Comparison of ENCODE assay signal across 31 cellular contexts in genomic region chr20:41594514-41595322, GRCh38. TPM values are rescaled to one million over a fixed set of nuclear protein-coding genes. Genes with fewer than 3 reads are reported as not detected.
DNase-seq lines count a peak whose midpoint lies in the region; ATAC-seq, FAIRE-seq and TF ChIP-seq lines count a peak whose summit lies in the region.
"Had no signal": no experiment of that assay in that cellular context is flagged by ENCODE, and none has a peak within 500 bp of the region (broad histone marks: within the 10 kb centered on the region; RNA-seq: fewer than 3 reads in every experiment).

No MANE protein-coding gene starts in this region.

- no peak overlapping the region for H3K27ac ChIP-seq in K562 (ENCODE audit: extremely low read depth, low read depth, low read length)
- H3K27ac ChIP-seq: PC-9, SJCRH30 had no signal

- no peaks in the 10 kb centered on the region for H3K27me3 ChIP-seq in K562 (ENCODE audit: control insufficient read depth in 2 of 2, insufficient read depth in 2 of 2, low read length in 2 of 2)
- H3K27me3 ChIP-seq: BE2C, SJCRH30 had no signal

- WGBS in K562 (ENCODE audit: insufficient coverage, low coverage, missing lambda C conversion rate): 69% methylated on average over 8 of the region's 8 CpGs

- no peak for TF ChIP-seq CTCF in K562 (IDR thresholded peaks at IDR 0.05 in 2 of 3, conservative IDR thresholded peaks at IDR 0.05 in 1 of 3; ENCODE audit: insufficient read depth in 2 of 3, low read depth in 1 of 3, low read length in 3 of 3)

- no peak for TF ChIP-seq POLR2A in K562 (conservative IDR thresholded peaks at IDR 0.05)

- CTCF ChIA-PET in K562 (lab: Yijun Ruan, JAX; ENCODE audit: low intra/inter-chr PET ratio): no interaction called here

- FAIRE-seq in K562 (lab: Jason Lieb, UNC): no peak
- FAIRE-seq in urothelium cell line (lab: Jason Lieb, UNC): no peak
- FAIRE-seq: GM12878 had no signal

- intact Hi-C loops in K562 (cut with micrococcal nuclease): no loop called here

- DNase-seq in Caki2 (ENCODE audit: low read depth) (peak; percentile 23), K562 (ENCODE audit: extremely low read depth in 1 of 4, low spot score in 3 of 4) (no peak), left lobe of liver (ENCODE audit: low spot score) (no peak), naive B cell (no peak), urothelium cell line (ENCODE audit: low spot score) (no peak), COLO668 (lab: John Stamatoyannopoulos, UW; ENCODE audit: unreplicated experiment) (no peak)
- DNase-seq: BE2C; CD4-positive, CD25-positive, alpha-beta regulatory T cell; DMS79; EL; GDM1; H9; HFFc6; KBM-7; MV-4-11; NCI-H1105; NCI-H1436 treated with DMSO at 0.1 percent for 48 hours; NCI-H187 treated with DMSO at 0.1 percent for 48 hours; NCI-H2171 treated with DMSO at 0.1 percent for 48 hours; NCI-H345; NCI-H510A treated with DMSO at 0.1 percent for 48 hours; NCI-H82; NK-92 treated with Interleukin-12 subunit alpha and Interleukin-12 subunit beta, amount 100 ng/mL, for 24 hours; PC-9; SJCRH30 had no signal

- POLR2A ChIA-PET in K562 (lab: Yijun Ruan, JAX): interaction anchor here (1.0 to 1.7 kb wide), 2 partner anchors 23 to 47 kb away, joined by 3 read pairs; no protein-coding TSS in a partner anchor

- ATAC-seq in K562 (peak; percentile 44), left lobe of liver (peak; percentile 68), naive B cell (ENCODE audit: low read depth in 2 of 2) (no peak), HG03521 (IDR thresholded peaks at IDR 0.05; ENCODE audit: unreplicated experiment) (no peak), HG02884 (IDR thresholded peaks at IDR 0.05; ENCODE audit: unreplicated experiment) (no peak)
- ATAC-seq: GM12878, GM23338, Right ventricle myocardium inferior, SK-N-SH treated with all-trans-retinoic acid at 6 μM for 48 hours had no signal

- no peaks in the 10 kb centered on the region; the same call in 2 of the 3 replicates for H3K36me3 ChIP-seq in K562 (ENCODE audit: control insufficient read depth, insufficient read depth, low read length)
- H3K36me3 ChIP-seq: BE2C, SJCRH30 had no signal

- TF ChIP-seq RAD21 in K562 (CRISPR knock-in tag; conservative IDR thresholded peaks at IDR 0.05 in 1 of 2, IDR thresholded peaks at IDR 0.05 in 1 of 2): no peak

- no peak for TF ChIP-seq EP300 in K562 (IDR thresholded peaks at IDR 0.05; ENCODE audit: low read length)

- no peaks in the 10 kb centered on the region for H3K9me1 ChIP-seq in K562 (ENCODE audit: control insufficient read depth, insufficient read depth, low read length)

- peak overlapping the region in 5 of 8 donors; percentile 14 to 88 (median 29) for H3K4me3 Mint-ChIP-seq in naive B cell
- H3K4me3 Mint-ChIP-seq: GM23338, H9, HFFc6 had no signal

- no TSS peak for BruUV-seq in K562 (replicated peaks; lab: Mats Ljungman, UMichigan)

- H3K79me2 ChIP-seq in K562 (ENCODE audit: control insufficient read depth, insufficient read depth, low read length): peaks cover 75% of the 10 kb centered on the region

- no peak overlapping the region for H3K4me3 ChIP-seq in K562
- H3K4me3 ChIP-seq: GM12878, GM23338, PC-9, SJCRH30 had no signal

- peaks cover 0 to 6% of the 10 kb centered on the region in 2 experiments; a peak in 2 of 5 replicates for H3K4me1 ChIP-seq in K562 (replicated peaks in 1 of 2; ENCODE audit: control insufficient read depth in 2 of 2, insufficient read depth in 2 of 2, low read length in 2 of 2)
- H3K4me1 ChIP-seq: BE2C, SJCRH30 had no signal

- peaks cover 24 to 67% (median 47%) of the 10 kb centered on the region in 7 donors for H3K9me3 Mint-ChIP-seq in naive B cell

- peaks cover 14% of the 10 kb centered on the region for H3K9me3 ChIP-seq in K562 (replicated peaks; ENCODE audit: control insufficient read depth, insufficient read depth, low read depth, low read length)

- H3K36me3 Mint-ChIP-seq in naive B cell: peaks cover 27 to 48% of the 10 kb centered on the region in 2 donors

- no peaks in the 10 kb centered on the region for H4K20me1 ChIP-seq in K562 (replicated peaks; ENCODE audit: control insufficient read depth, insufficient read depth, low read length)

- peak overlapping the region in 5 of 6 donors; percentile 18 to 64 (median 58) for H3K27ac Mint-ChIP-seq in naive B cell
- H3K27ac Mint-ChIP-seq: CD4-positive, CD25-positive, alpha-beta regulatory T cell; GM23338; H9; HFFc6 had no signal

- in situ Hi-C loops in Caki2 (cut with HindIII; ENCODE audit: low pct_unique_long_range_greater_than_20kb, low sequenced_read_pairs): no loop called here
- in situ Hi-C loops in K562 (cut with MboI): no loop called here

- no peaks in the 10 kb centered on the region for H3K27me3 Mint-ChIP-seq in naive B cell
- H3K27me3 Mint-ChIP-seq: CD4-positive, CD25-positive, alpha-beta regulatory T cell had no signal

- H3K4me2 ChIP-seq in K562 (ENCODE audit: insufficient read depth, low read length): no peak overlapping the region
- H3K4me2 ChIP-seq: GM23338, PC-9 had no signal

- no peak overlapping the region for H3K9ac ChIP-seq in K562 (ENCODE audit: insufficient read depth in 1 of 2, low read depth in 2 of 2, low read length in 2 of 2)

- peaks cover 36 to 58% (median 42%) of the 10 kb centered on the region in 3 donors for H3K4me1 Mint-ChIP-seq in naive B cell
- H3K4me1 Mint-ChIP-seq: GM23338 had no signal

- no peak overlapping the region for H2AFZ ChIP-seq in K562 (ENCODE audit: low read depth, low read length)
- H2AFZ ChIP-seq: GM23338, PC-9 had no signal

TF ChIP-seq in K562, 482 proteins besides CTCF, POLR2A, EP300 and RAD21 (continues in another document):
- TF ChIP-seq ZNF511 (CRISPR knock-in tag; IDR thresholded peaks at IDR 0.05): no peak
- TF ChIP-seq SIRT6 (IDR thresholded peaks at IDR 0.05; ENCODE audit: low read depth, low read length): no peak
- peak; percentile 48 for TF ChIP-seq CBFA2T3 (IDR thresholded peaks at IDR 0.05)
- no peak for TF ChIP-seq BHLHE40 (IDR thresholded peaks at IDR 0.05; ENCODE audit: low read length)
- no peak for TF ChIP-seq NONO (IDR thresholded peaks at IDR 0.05; ENCODE audit: low read depth in 2 of 2, low read length in 1 of 2)
- peak; percentile 58 to 89; a peak in 3 of 4 replicates for TF ChIP-seq FOXA3 (CRISPR knock-in tag; conservative IDR thresholded peaks at IDR 0.05 in 1 of 2, IDR thresholded peaks at IDR 0.05 in 1 of 2)
- no peak for TF ChIP-seq ELK3 (CRISPR knock-in tag; IDR thresholded peaks at IDR 0.05)
- TF ChIP-seq TAL1 (IDR thresholded peaks at IDR 0.05): peak; percentile 56
- TF ChIP-seq SOX6 (IDR thresholded peaks at IDR 0.05): peak; percentile 12; the same call in 1 of the 2 replicates
- TF ChIP-seq ARID1B (IDR thresholded peaks at IDR 0.05): peak; percentile 56
- peak; percentile 63 for TF ChIP-seq TCF3 (CRISPR knock-in tag; IDR thresholded peaks at IDR 0.05)
- TF ChIP-seq MLLT1 (IDR thresholded peaks at IDR 0.05): no peak

RNA-seq across cellular contexts. Expression of gene CHD6, which starts 23.5 kb away (rescaled TPM):
- 8.1 and 32.8 TPM in 2 replicates for total RNA-seq in Caki2 (2014; rRNA removed; shearing (Covaris generic); ENCODE audit: low replicate concordance)
- total RNA-seq in K562 (2011; cell fraction: chromatin; rRNA removed; ENCODE audit: low replicate concordance): 59.5 and 192 TPM in 2 replicates
- total RNA-seq in K562 (2011; cell fraction: nucleolus; rRNA removed): 37.7 and 41.8 TPM in 2 replicates
- 62.7 and 85.0 TPM in 2 replicates for total RNA-seq in K562 (2011; cell fraction: nucleoplasm; rRNA removed)
- 12.8 and 13.3 TPM in 2 replicates for total RNA-seq in K562 (2014; rRNA removed)
- 24.2 and 31.3 TPM in 2 replicates for total RNA-seq in K562 (2014; rRNA removed; fragmentation: Illumina TruSeq; extraction: Trizol)
- total RNA-seq in K562 (2015; rRNA removed; fragmentation: Illumina TruSeq; extraction: Trizol): 18.9 and 21.6 TPM in 2 replicates
- 19.8 and 22.5 TPM in 2 replicates for total RNA-seq in K562 (2021)
- polyA plus RNA-seq in K562 (2011; rRNA removed): 15.0 and 16.4 TPM in 2 replicates
- 4.9 and 9.2 TPM in 2 replicates for polyA plus RNA-seq in K562 (2011; cell fraction: cytosol; rRNA removed)
- 81.7 and 82.2 TPM in 2 replicates for polyA plus RNA-seq in K562 (2011; cell fraction: nucleus; rRNA removed)
- polyA plus RNA-seq in K562 (2012): 7.4 and 11.0 TPM in 2 replicates
- 10.8 and 11.4 TPM in 2 replicates for polyA plus RNA-seq in K562 (2014; fragmentation: Illumina TruSeq; extraction: Trizol)
- 10 to 100 TPM in 1 of 2 experiments, 1 to 10 TPM in 1; 3.9 to 10.9 TPM for polyA plus RNA-seq in K562 (2014; fragmentation: Nextera tagmentation; extraction: Ambion mirVana)
- 8.5 and 9.0 TPM in 2 replicates for polyA plus RNA-seq in K562 (2014; rRNA removed)
- polyA minus RNA-seq in K562 (2011; rRNA and poly(A)+ RNA removed): 61.9 and 104 TPM in 2 replicates
- polyA minus RNA-seq in K562 (2011; cell fraction: cytosol; rRNA and poly(A)+ RNA removed): 13.1 and 16.2 TPM in 2 replicates
- 78.5 and 164 TPM in 2 replicates for polyA minus RNA-seq in K562 (2011; cell fraction: nucleus; rRNA and poly(A)+ RNA removed)
- 12.1 TPM for total RNA-seq in left lobe of liver
- polyA plus RNA-seq in naive B cell (ENCODE audit: low read depth in 6 of 6): 10 to 100 TPM; 30.5 to 82.8 (median 51.9) TPM

Comparison
In these comparisons a context has a peak if more than half of its experiments do, and no peak if none do; other contexts are left out.
1. ATAC-seq: peak in K562 (single experiment) and left lobe of liver (single experiment); none in naive B cell (0 of 2), HG03521 (single experiment) and HG02884 (single experiment).